ENCODE assay signal across 1 cellular context in the genomic region with DNA sequence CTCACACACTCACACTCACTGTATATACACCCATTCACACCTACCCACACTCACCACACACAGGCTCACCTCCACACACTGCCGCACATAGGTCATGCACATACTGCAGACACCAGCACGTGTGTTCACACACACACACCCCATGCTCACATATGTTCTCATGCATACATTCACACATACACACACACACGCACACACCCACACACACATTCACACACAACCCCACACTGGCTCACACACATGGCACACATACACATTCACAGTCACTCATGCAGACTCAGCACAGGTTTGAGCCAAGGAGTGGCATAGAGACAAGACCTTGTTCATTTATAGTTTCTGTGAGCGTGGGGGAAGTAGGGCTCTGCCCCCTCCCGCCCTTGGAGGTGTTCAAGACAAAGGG.
TF ChIP-seq lines count a peak whose summit lies in the region.

No MANE protein-coding gene starts in this region.

TF ChIP-seq in K562, 482 proteins besides CTCF, POLR2A, EP300 and RAD21:
- no peak for TF ChIP-seq ETV5 (CRISPR knock-in tag; IDR thresholded peaks at IDR 0.05; ENCODE audit: low read depth)
- TF ChIP-seq LARP7 (IDR thresholded peaks at IDR 0.05) = peak; percentile 41; the same call in 1 of the 2 replicates
- TF ChIP-seq ZFP30 (CRISPR knock-in tag; IDR thresholded peaks at IDR 0.05; ENCODE audit: borderline replicate concordance) = no peak
- TF ChIP-seq, protein P1, sequence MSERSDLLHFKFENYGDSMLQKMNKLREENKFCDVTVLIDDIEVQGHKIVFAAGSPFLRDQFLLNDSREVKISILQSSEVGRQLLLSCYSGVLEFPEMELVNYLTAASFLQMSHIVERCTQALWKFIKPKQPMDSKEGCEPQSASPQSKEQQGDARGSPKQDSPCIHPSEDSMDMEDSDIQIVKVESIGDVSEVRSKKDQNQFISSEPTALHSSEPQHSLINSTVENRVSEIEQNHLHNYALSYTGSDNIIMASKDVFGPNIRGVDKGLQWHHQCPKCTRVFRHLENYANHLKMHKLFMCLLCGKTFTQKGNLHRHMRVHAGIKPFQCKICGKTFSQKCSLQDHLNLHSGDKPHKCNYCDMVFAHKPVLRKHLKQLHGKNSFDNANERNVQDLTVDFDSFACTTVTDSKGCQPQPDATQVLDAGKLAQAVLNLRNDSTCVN (CRISPR knock-in tag; IDR thresholded peaks at IDR 0.05) = 0 out of 2 replicates have a peak, but pooled peaks have one; percentile 31
- peak; percentile 28 for TF ChIP-seq ASH1L (IDR thresholded peaks at IDR 0.05; ENCODE audit: borderline replicate concordance, low read depth, partially characterized antibody)
- TF ChIP-seq SMC3 (conservative IDR thresholded peaks at IDR 0.05; ENCODE audit: insufficient read depth, low read depth, low read length) = no peak
- TF ChIP-seq FOXK2 (conservative IDR thresholded peaks at IDR 0.05 in 1 of 2, IDR thresholded peaks at IDR 0.05 in 1 of 2; ENCODE audit: low read depth in 2 of 2) = 0 out of 4 replicates have a peak, but pooled peaks of 1 of the 2 experiments have one; percentile 13
- no peak for TF ChIP-seq ZNF232 (CRISPR knock-in tag; IDR thresholded peaks at IDR 0.05)
- TF ChIP-seq MCM3 (IDR thresholded peaks at IDR 0.05) = peak; percentile 55; the same call in 1 of the 2 replicates
- TF ChIP-seq CCAR2 (IDR thresholded peaks at IDR 0.05; ENCODE audit: low read depth, low read length) = no peak
- TF ChIP-seq HDGF (IDR thresholded peaks at IDR 0.05) = peak; percentile 74; the same call in 1 of the 2 replicates
- TF ChIP-seq, protein P2, sequence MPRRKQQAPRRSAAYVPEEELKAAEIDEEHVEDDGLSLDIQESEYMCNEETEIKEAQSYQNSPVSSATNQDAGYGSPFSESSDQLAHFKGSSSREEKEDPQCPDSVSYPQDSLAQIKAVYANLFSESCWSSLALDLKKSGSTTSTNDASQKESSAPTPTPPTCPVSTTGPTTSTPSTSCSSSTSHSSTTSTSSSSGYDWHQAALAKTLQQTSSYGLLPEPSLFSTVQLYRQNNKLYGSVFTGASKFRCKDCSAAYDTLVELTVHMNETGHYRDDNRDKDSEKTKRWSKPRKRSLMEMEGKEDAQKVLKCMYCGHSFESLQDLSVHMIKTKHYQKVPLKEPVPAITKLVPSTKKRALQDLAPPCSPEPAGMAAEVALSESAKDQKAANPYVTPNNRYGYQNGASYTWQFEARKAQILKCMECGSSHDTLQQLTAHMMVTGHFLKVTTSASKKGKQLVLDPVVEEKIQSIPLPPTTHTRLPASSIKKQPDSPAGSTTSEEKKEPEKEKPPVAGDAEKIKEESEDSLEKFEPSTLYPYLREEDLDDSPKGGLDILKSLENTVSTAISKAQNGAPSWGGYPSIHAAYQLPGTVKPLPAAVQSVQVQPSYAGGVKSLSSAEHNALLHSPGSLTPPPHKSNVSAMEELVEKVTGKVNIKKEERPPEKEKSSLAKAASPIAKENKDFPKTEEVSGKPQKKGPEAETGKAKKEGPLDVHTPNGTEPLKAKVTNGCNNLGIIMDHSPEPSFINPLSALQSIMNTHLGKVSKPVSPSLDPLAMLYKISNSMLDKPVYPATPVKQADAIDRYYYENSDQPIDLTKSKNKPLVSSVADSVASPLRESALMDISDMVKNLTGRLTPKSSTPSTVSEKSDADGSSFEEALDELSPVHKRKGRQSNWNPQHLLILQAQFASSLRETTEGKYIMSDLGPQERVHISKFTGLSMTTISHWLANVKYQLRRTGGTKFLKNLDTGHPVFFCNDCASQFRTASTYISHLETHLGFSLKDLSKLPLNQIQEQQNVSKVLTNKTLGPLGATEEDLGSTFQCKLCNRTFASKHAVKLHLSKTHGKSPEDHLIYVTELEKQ (CRISPR knock-in tag; IDR thresholded peaks at IDR 0.05) = no peak
